In genomic region chr18:58788470-58788869, GRCh38 we compare ENCODE assay signal across 15 cellular contexts.
DNase-seq lines count a peak whose midpoint lies in the region; ATAC-seq and TF ChIP-seq lines count a peak whose summit lies in the region.
"Had no signal": no experiment of that assay in that cellular context is flagged by ENCODE, and none has a peak within 500 bp of the region (broad histone marks: within the 10 kb centered on the region; RNA-seq: fewer than 3 reads in every experiment).

No MANE protein-coding gene starts in this region.

- H3K4me3 Mint-ChIP-seq in stimulated activated naive CD8-positive, alpha-beta T cell treated with anti-CD3 and anti-CD28 coated beads, Interleukin-15, amount 100 ng/mL, for 72 hours: no peak overlapping the region
- H3K4me3 Mint-ChIP-seq: activated T-cell treated with anti-CD3 and anti-CD28 coated beads, Interleukin-2, amount 50 U/mL, for 24 hours; B cell had no signal

- no peak for ATAC-seq in HG03378 (IDR thresholded peaks at IDR 0.05; ENCODE audit: unreplicated experiment)
- ATAC-seq in HG03460 (IDR thresholded peaks at IDR 0.05; ENCODE audit: unreplicated experiment): no peak
- ATAC-seq in stimulated activated naive CD8-positive, alpha-beta T cell treated with anti-CD3 and anti-CD28 coated beads, Interleukin-15, amount 100 ng/mL, for 72 hours: no peak

- H3K27ac ChIP-seq in smooth muscle cell (ENCODE audit: low read depth): peak overlapping the region; percentile 82
- H3K27ac ChIP-seq: neutrophil had no signal

- no peaks in the 10 kb centered on the region for H4K20me1 ChIP-seq in smooth muscle cell (ENCODE audit: low read depth)

- H3K4me3 ChIP-seq in smooth muscle cell: no peak overlapping the region

- no peaks in the 10 kb centered on the region for H3K9me3 Mint-ChIP-seq in stimulated activated naive CD8-positive, alpha-beta T cell treated with anti-CD3 and anti-CD28 coated beads, Interleukin-15, amount 100 ng/mL, for 72 hours
- H3K9me3 Mint-ChIP-seq: activated T-cell treated with anti-CD3 and anti-CD28 coated beads, Interleukin-2, amount 50 U/mL, for 24 hours had no signal

- no peak for TF ChIP-seq CTCF in smooth muscle cell (IDR thresholded peaks at IDR 0.05; ENCODE audit: borderline replicate concordance, insufficient read depth, poor library complexity, severe bottlenecking)

- no peak overlapping the region for H2AFZ ChIP-seq in smooth muscle cell (ENCODE audit: low read depth)

- DNase-seq in EH (ENCODE audit: low read depth) (peak; percentile 38), amniotic epithelial cell (ENCODE audit: low read depth) (peak; percentile 85), islet precursor cell (peak; percentile 75), smooth muscle cell (lab: John Stamatoyannopoulos, UW; ENCODE audit: unreplicated experiment) (no peak)
- no peak for DNase-seq in stimulated activated naive CD8-positive, alpha-beta T cell treated with anti-CD3 and anti-CD28 coated beads, Interleukin-15, amount 100 ng/mL, for 72 hours
- no peak for DNase-seq in activated naive CD4-positive, alpha-beta T cell (lab: John Stamatoyannopoulos, UW)
- DNase-seq: activated CD4-positive, alpha-beta T cell treated with anti-CD3 and anti-CD28 coated beads for 48 hours; activated T-cell treated with anti-CD3 and anti-CD28 coated beads, Interleukin-2, amount 50 U/mL, for 24 hours; DND-41; NCI-H187; T-helper 2 cell had no signal

- peaks cover 41% of the 10 kb centered on the region for H3F3A ChIP-seq in smooth muscle cell (ENCODE audit: low read depth)

- H3K36me3 ChIP-seq in smooth muscle cell (ENCODE audit: low read depth): no peaks in the 10 kb centered on the region
- H3K36me3 ChIP-seq: neutrophil had no signal

- WGBS in smooth muscle cell (ENCODE audit: low lambda C conversion rate): 66% methylated on average over 3 of the region's 3 CpGs

- H3K79me2 ChIP-seq in smooth muscle cell (ENCODE audit: low read depth): no peaks in the 10 kb centered on the region

- no peaks in the 10 kb centered on the region for H3K27me3 ChIP-seq in smooth muscle cell (ENCODE audit: low read depth)
- H3K27me3 ChIP-seq: neutrophil had no signal

- peak overlapping the region; percentile 22 for H3K4me2 ChIP-seq in smooth muscle cell

- peaks cover 34% of the 10 kb centered on the region for H3K4me1 ChIP-seq in smooth muscle cell (ENCODE audit: low read depth)

- no peaks in the 10 kb centered on the region for H3K4me1 Mint-ChIP-seq in stimulated activated naive CD8-positive, alpha-beta T cell treated with anti-CD3 and anti-CD28 coated beads, Interleukin-15, amount 100 ng/mL, for 72 hours

- no peaks in the 10 kb centered on the region for H3K9me3 ChIP-seq in smooth muscle cell (replicated peaks; ENCODE audit: low read depth)
- H3K9me3 ChIP-seq: neutrophil had no signal

- no peak overlapping the region for H3K9ac ChIP-seq in smooth muscle cell (ENCODE audit: low read depth)

- H3K27ac Mint-ChIP-seq in stimulated activated naive CD8-positive, alpha-beta T cell treated with anti-CD3 and anti-CD28 coated beads, Interleukin-15, amount 100 ng/mL, for 72 hours: no peak overlapping the region
- H3K27ac Mint-ChIP-seq: activated T-cell treated with anti-CD3 and anti-CD28 coated beads, Interleukin-2, amount 50 U/mL, for 24 hours; B cell had no signal

- H3K27me3 Mint-ChIP-seq in stimulated activated naive CD8-positive, alpha-beta T cell treated with anti-CD3 and anti-CD28 coated beads, Interleukin-15, amount 100 ng/mL, for 72 hours: peaks cover 36% of the 10 kb centered on the region
- H3K27me3 Mint-ChIP-seq: B cell had no signal

Comparison
In these comparisons a context has a peak if more than half of its experiments do, and no peak if none do; other contexts are left out.
1. DNase-seq: peak in EH (single experiment), amniotic epithelial cell (single experiment) and islet precursor cell (single experiment); none in smooth muscle cell (single experiment), stimulated activated naive CD8-positive, alpha-beta T cell treated with anti-CD3 and anti-CD28 coated beads, Interleukin-15, amount 100 ng/mL, for 72 hours (0 of 2) and activated naive CD4-positive, alpha-beta T cell (0 of 4).